Comparison of ENCODE assay signal across 1 cellular context in genomic region chr2:108536133-108536780, GRCh38.
TF ChIP-seq lines count a peak whose summit lies in the region.

No MANE protein-coding gene starts in this region.

TF ChIP-seq in K562, 482 proteins besides CTCF, POLR2A, EP300 and RAD21 (continued from another document):
- TF ChIP-seq HNRNPH1 (optimal IDR thresholded peaks at IDR 0.05; ENCODE audit: low read depth, low read length) = no peak
- TF ChIP-seq FOXK2 (conservative IDR thresholded peaks at IDR 0.05 in 1 of 2, IDR thresholded peaks at IDR 0.05 in 1 of 2; ENCODE audit: low read depth in 2 of 2) = peak in 1 of 2 experiments; percentile 11; a peak in 1 of 4 replicates
- TF ChIP-seq KDM5B (IDR thresholded peaks at IDR 0.05; ENCODE audit: insufficient replicate concordance, low read depth, low read length) = peak; percentile 3
- TF ChIP-seq POLR2H (tag; IDR thresholded peaks at IDR 0.05; ENCODE audit: low read depth) = 0 out of 2 replicates have a peak, but pooled peaks have one; percentile 6
- no peak for TF ChIP-seq ZBED1 (IDR thresholded peaks at IDR 0.05)
- no peak for TF ChIP-seq ZNF124 (CRISPR knock-in tag; IDR thresholded peaks at IDR 0.05)
- TF ChIP-seq NFE2 (IDR thresholded peaks at IDR 0.05; ENCODE audit: low read depth) = peak; percentile 65
- TF ChIP-seq NCOA6 (IDR thresholded peaks at IDR 0.05) = peak; percentile 5; the same call in 1 of the 2 replicates
TF ChIP-seq in K562: peak in this region for 12.
